Comparison of ENCODE assay signal across 8 cellular contexts in genomic region chr1:155000475-155000724, GRCh38. TPM values are rescaled to one million over a fixed set of nuclear protein-coding genes. Genes with fewer than 3 reads are reported as not detected.
A peak's percentile ranks its signal among the peaks of the same experiment; 100 is the strongest.
DNase-seq lines count a peak whose midpoint lies in the region; ATAC-seq and TF ChIP-seq lines count a peak whose summit lies in the region.

No MANE protein-coding gene starts in this region.

- DNase-seq in AG09309 (ENCODE audit: low read depth) (no peak), LNCaP clone FGC (ENCODE audit: low read depth) (no peak), chondrocyte (ENCODE audit: low spot score) (peak; percentile 75), NCI-H774 (lab: John Stamatoyannopoulos, UW) (no peak)

- peak overlapping the region; percentile 92 for H3K4me3 Mint-ChIP-seq in chondrocyte (ENCODE audit: unreplicated experiment)

- TF ChIP-seq CTCF in AG09309 (IDR thresholded peaks at IDR 0.05; ENCODE audit: control insufficient read depth, insufficient read depth, low read depth, low read length, missing control alignments): no peak
- no peak for TF ChIP-seq CTCF in LNCaP clone FGC (IDR thresholded peaks at IDR 0.05; ENCODE audit: control insufficient read depth, extremely low read depth, insufficient read depth)
- no peak for TF ChIP-seq CTCF in chondrocyte (IDR thresholded peaks at IDR 0.05)

- no peaks in the 10 kb centered on the region for H3K27me3 ChIP-seq in mucosa of stomach (ENCODE audit: control insufficient read depth, insufficient read depth, low read length)

- no peaks in the 10 kb centered on the region for H3K36me3 Mint-ChIP-seq in chondrocyte (ENCODE audit: low read depth)

- H3K4me3 ChIP-seq in AG09309 (ENCODE audit: control insufficient read depth, low read depth, low read length) (peak overlapping the region; percentile 88), LNCaP clone FGC (ENCODE audit: low read depth, low read length) (peak overlapping the region; percentile 65), mucosa of stomach (ENCODE audit: low read length) (peak overlapping the region; percentile 94)

- H3K27me3 Mint-ChIP-seq in chondrocyte (ENCODE audit: low read depth): no peaks in the 10 kb centered on the region

- peak overlapping the region; percentile 94 for H3K27ac Mint-ChIP-seq in chondrocyte (ENCODE audit: unreplicated experiment)

- ATAC-seq in HG02840 (IDR thresholded peaks at IDR 0.05; ENCODE audit: low FRiP score, unreplicated experiment) (no peak), GM21619 (IDR thresholded peaks at IDR 0.05; ENCODE audit: unreplicated experiment) (no peak), HG03159 (IDR thresholded peaks at IDR 0.05; ENCODE audit: unreplicated experiment) (no peak)

- H3K4me1 ChIP-seq in mucosa of stomach (ENCODE audit: control insufficient read depth, insufficient read depth, low read length): peaks cover 29% of the 10 kb centered on the region

- no peaks in the 10 kb centered on the region for H3K9me3 Mint-ChIP-seq in chondrocyte (ENCODE audit: low read depth)

- no peaks in the 10 kb centered on the region for H3K36me3 ChIP-seq in mucosa of stomach (ENCODE audit: control insufficient read depth, insufficient read depth, low read length)

- peak overlapping the region; percentile 91 for H3K9ac ChIP-seq in mucosa of stomach (ENCODE audit: low read length)

- peaks cover 29% of the 10 kb centered on the region for H3K4me1 Mint-ChIP-seq in chondrocyte (ENCODE audit: low read depth)

- H3K9me3 ChIP-seq in mucosa of stomach (ENCODE audit: control insufficient read depth, low read length): no peaks in the 10 kb centered on the region

RNA-seq across cellular contexts. Expression of gene ZBTB7B, which starts 2.2 kb away (rescaled TPM):
- 34.8 to 42.9 TPM (median 41.1 TPM) in 3 replicates for total RNA-seq in chondrocyte

RNA-seq across cellular contexts. Expression of gene LENEP, which starts 7.0 kb away (rescaled TPM):
- total RNA-seq in chondrocyte: 0.72 to 0.85 TPM in 2 of 3 replicates, not detected in the other

RNA-seq across cellular contexts. Expression of gene FLAD1, which starts 17.3 kb away (rescaled TPM):
- total RNA-seq in chondrocyte: 23.0 to 30.8 TPM (median 28.7 TPM) in 3 replicates

RNA-seq across cellular contexts. Expression of gene CKS1B, which starts 25.9 kb away (rescaled TPM):
- total RNA-seq in chondrocyte: 23.2 to 34.0 TPM (median 26.8 TPM) in 3 replicates

RNA-seq across cellular contexts. Expression of gene SHC1, which starts 29.9 kb away (rescaled TPM):
- total RNA-seq in chondrocyte: 251 to 316 TPM (median 256 TPM) in 3 replicates
